ENCODE assay signal across 1 cellular context in the genomic region with DNA sequence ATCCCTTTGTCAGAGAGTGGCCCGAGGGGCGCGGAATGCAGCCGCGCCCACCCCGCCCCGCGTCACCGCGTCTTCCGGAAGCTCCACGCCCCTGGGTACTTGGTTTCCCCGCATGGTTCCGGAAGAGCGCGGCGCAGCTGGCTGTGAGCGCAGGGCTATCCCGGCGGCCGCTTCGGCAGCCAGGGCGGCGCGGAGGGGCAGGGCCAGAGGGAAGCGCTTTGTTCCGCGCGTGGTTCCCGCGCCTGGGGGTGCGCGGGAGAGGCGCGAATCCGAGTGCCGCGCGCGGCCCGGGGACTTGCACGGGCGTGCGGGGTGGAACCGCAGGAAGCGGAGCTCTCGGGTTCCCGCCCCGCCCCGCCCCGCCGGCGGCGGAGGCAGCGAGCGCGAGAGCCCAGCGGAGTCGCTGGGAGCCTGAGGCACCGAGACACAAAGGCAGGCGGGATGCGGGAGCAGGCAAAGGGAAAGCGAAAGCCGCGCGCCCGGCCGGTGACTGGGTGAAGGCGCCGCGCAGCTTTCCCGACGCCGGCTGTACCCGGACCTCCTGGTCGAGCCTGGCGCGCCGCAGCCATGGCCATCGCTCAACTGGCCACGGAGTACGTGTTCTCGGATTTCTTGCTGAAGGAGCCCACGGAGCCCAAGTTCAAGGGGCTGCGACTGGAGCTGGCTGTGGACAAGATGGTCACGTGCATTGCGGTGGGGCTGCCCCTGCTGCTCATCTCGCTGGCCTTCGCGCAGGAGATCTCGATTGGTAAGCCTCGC.
A peak's percentile ranks its signal among the peaks of the same experiment; 100 is the strongest.
TF ChIP-seq lines count a peak whose summit lies in the region.

A gene with protein sequence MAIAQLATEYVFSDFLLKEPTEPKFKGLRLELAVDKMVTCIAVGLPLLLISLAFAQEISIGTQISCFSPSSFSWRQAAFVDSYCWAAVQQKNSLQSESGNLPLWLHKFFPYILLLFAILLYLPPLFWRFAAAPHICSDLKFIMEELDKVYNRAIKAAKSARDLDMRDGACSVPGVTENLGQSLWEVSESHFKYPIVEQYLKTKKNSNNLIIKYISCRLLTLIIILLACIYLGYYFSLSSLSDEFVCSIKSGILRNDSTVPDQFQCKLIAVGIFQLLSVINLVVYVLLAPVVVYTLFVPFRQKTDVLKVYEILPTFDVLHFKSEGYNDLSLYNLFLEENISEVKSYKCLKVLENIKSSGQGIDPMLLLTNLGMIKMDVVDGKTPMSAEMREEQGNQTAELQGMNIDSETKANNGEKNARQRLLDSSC (plus strand): TSS at position 96 of the 759 bp plus-strand sequence. CDS start 472 bp downstream, at position 568.

TF ChIP-seq in K562, 482 proteins besides CTCF, POLR2A, EP300 and RAD21 (continued from another document):
- TF ChIP-seq, protein P1, sequence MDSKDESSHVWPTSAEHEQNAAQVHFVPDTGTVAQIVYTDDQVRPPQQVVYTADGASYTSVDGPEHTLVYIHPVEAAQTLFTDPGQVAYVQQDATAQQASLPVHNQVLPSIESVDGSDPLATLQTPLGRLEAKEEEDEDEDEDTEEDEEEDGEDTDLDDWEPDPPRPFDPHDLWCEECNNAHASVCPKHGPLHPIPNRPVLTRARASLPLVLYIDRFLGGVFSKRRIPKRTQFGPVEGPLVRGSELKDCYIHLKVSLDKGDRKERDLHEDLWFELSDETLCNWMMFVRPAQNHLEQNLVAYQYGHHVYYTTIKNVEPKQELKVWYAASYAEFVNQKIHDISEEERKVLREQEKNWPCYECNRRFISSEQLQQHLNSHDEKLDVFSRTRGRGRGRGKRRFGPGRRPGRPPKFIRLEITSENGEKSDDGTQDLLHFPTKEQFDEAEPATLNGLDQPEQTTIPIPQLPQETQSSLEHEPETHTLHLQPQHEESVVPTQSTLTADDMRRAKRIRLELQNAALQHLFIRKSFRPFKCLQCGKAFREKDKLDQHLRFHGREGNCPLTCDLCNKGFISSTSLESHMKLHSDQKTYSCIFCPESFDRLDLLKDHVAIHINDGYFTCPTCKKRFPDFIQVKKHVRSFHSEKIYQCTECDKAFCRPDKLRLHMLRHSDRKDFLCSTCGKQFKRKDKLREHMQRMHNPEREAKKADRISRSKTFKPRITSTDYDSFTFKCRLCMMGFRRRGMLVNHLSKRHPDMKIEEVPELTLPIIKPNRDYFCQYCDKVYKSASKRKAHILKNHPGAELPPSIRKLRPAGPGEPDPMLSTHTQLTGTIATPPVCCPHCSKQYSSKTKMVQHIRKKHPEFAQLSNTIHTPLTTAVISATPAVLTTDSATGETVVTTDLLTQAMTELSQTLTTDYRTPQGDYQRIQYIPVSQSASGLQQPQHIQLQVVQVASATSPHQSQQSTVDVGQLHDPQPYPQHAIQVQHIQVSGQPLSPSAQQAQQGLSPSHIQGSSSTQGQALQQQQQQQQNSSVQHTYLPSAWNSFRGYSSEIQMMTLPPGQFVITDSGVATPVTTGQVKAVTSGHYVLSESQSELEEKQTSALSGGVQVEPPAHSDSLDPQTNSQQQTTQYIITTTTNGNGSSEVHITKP (IDR thresholded peaks at IDR 0.05; ENCODE audit: partially characterized antibody): no peak
- TF ChIP-seq, protein P2, sequence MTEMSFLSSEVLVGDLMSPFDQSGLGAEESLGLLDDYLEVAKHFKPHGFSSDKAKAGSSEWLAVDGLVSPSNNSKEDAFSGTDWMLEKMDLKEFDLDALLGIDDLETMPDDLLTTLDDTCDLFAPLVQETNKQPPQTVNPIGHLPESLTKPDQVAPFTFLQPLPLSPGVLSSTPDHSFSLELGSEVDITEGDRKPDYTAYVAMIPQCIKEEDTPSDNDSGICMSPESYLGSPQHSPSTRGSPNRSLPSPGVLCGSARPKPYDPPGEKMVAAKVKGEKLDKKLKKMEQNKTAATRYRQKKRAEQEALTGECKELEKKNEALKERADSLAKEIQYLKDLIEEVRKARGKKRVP (CRISPR knock-in tag; IDR thresholded peaks at IDR 0.05): no peak
- TF ChIP-seq TCF3 (CRISPR knock-in tag; IDR thresholded peaks at IDR 0.05) (0 out of 2 replicates have a peak, but pooled peaks have one; percentile 31), SIX5 (IDR thresholded peaks at IDR 0.05; ENCODE audit: borderline replicate concordance in 1 of 2, insufficient read depth in 1 of 2, low read depth in 1 of 2, low read length in 2 of 2) (no peak), RBM34 (IDR thresholded peaks at IDR 0.05; ENCODE audit: borderline replicate concordance, insufficient read depth, low read length) (0 out of 2 replicates have a peak, but pooled peaks have one; percentile 63), KAT2B (IDR thresholded peaks at IDR 0.05; ENCODE audit: low read depth, low read length) (no peak), PRPF4 (IDR thresholded peaks at IDR 0.05; ENCODE audit: insufficient read depth, low read depth, low read length, poor library complexity, severe bottlenecking) (no peak), MCM5 (IDR thresholded peaks at IDR 0.05; ENCODE audit: low read depth) (no peak), FIP1L1 (IDR thresholded peaks at IDR 0.05; ENCODE audit: low read depth, low read length, poor library complexity, severe bottlenecking) (peak; percentile 74), CHD2 (IDR thresholded peaks at IDR 0.05; ENCODE audit: low read depth, low read length) (peak; percentile 35; the same call in 1 of the 2 replicates), ZNF583 (CRISPR knock-in tag; IDR thresholded peaks at IDR 0.05) (no peak), ZNF174 (CRISPR knock-in tag; IDR thresholded peaks at IDR 0.05) (no peak), KLF13 (tag; IDR thresholded peaks at IDR 0.05; ENCODE audit: borderline replicate concordance, low read depth) (peak; percentile 87; the same call in 1 of the 2 replicates), POLR2B (IDR thresholded peaks at IDR 0.05; ENCODE audit: low read depth, partially characterized antibody) (no peak), PTRF (tag; IDR thresholded peaks at IDR 0.05) (no peak), NCOA6 (IDR thresholded peaks at IDR 0.05) (no peak), ZNF146 (CRISPR knock-in tag; IDR thresholded peaks at IDR 0.05; ENCODE audit: unreplicated experiment) (no peak), ZBED1 (IDR thresholded peaks at IDR 0.05) (no peak), DNMT1 (IDR thresholded peaks at IDR 0.05) (no peak), C11orf30 (IDR thresholded peaks at IDR 0.05; ENCODE audit: low read depth) (no peak), PTTG1 (tag; IDR thresholded peaks at IDR 0.05; ENCODE audit: low read depth) (no peak), NR2C2 (CRISPR knock-in tag; IDR thresholded peaks at IDR 0.05) (0 out of 2 replicates have a peak, but pooled peaks have one; percentile 32), NR2C2 (tag; IDR thresholded peaks at IDR 0.05) (no peak), SREBF1 (IDR thresholded peaks at IDR 0.05; ENCODE audit: borderline replicate concordance, low read depth, low read length) (no peak), ASH1L (IDR thresholded peaks at IDR 0.05; ENCODE audit: borderline replicate concordance, low read depth, partially characterized antibody) (no peak), KAT7 (CRISPR knock-in tag; IDR thresholded peaks at IDR 0.05; ENCODE audit: borderline replicate concordance) (peak; percentile 76; the same call in 1 of the 2 replicates)
- TF ChIP-seq, protein P3, sequence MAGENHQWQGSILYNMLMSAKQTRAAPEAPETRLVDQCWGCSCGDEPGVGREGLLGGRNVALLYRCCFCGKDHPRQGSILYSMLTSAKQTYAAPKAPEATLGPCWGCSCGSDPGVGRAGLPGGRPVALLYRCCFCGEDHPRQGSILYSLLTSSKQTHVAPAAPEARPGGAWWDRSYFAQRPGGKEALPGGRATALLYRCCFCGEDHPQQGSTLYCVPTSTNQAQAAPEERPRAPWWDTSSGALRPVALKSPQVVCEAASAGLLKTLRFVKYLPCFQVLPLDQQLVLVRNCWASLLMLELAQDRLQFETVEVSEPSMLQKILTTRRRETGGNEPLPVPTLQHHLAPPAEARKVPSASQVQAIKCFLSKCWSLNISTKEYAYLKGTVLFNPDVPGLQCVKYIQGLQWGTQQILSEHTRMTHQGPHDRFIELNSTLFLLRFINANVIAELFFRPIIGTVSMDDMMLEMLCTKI (IDR thresholded peaks at IDR 0.05; ENCODE audit: partially characterized antibody): no peak
- TF ChIP-seq, protein P4, sequence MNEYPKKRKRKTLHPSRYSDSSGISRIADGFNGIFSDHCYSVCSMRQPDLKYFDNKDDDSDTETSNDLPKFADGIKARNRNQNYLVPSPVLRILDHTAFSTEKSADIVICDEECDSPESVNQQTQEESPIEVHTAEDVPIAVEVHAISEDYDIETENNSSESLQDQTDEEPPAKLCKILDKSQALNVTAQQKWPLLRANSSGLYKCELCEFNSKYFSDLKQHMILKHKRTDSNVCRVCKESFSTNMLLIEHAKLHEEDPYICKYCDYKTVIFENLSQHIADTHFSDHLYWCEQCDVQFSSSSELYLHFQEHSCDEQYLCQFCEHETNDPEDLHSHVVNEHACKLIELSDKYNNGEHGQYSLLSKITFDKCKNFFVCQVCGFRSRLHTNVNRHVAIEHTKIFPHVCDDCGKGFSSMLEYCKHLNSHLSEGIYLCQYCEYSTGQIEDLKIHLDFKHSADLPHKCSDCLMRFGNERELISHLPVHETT (CRISPR knock-in tag; conservative IDR thresholded peaks at IDR 0.05 in 1 of 2, IDR thresholded peaks at IDR 0.05 in 1 of 2): peak in 1 of 2 experiments; percentile 64; a peak in 1 of 4 replicates
- TF ChIP-seq, protein P5, sequence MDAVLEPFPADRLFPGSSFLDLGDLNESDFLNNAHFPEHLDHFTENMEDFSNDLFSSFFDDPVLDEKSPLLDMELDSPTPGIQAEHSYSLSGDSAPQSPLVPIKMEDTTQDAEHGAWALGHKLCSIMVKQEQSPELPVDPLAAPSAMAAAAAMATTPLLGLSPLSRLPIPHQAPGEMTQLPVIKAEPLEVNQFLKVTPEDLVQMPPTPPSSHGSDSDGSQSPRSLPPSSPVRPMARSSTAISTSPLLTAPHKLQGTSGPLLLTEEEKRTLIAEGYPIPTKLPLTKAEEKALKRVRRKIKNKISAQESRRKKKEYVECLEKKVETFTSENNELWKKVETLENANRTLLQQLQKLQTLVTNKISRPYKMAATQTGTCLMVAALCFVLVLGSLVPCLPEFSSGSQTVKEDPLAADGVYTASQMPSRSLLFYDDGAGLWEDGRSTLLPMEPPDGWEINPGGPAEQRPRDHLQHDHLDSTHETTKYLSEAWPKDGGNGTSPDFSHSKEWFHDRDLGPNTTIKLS (IDR thresholded peaks at IDR 0.05; ENCODE audit: borderline replicate concordance, low read depth): peak; percentile 51; the same call in 1 of the 2 replicates
- TF ChIP-seq, protein P6, sequence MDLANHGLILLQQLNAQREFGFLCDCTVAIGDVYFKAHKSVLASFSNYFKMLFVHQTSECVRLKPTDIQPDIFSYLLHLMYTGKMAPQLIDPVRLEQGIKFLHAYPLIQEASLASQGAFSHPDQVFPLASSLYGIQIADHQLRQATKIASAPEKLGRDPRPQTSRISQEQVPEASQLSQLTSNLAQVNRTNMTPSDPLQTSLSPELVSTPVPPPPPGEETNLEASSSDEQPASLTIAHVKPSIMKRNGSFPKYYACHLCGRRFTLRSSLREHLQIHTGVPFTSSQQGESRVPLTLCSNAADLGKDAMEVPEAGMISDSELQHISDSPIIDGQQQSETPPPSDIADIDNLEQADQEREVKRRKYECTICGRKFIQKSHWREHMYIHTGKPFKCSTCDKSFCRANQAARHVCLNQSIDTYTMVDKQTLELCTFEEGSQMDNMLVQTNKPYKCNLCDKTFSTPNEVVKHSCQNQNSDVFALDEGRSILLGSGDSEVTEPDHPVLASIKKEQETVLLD (IDR thresholded peaks at IDR 0.05): no peak
